Comparison of ENCODE assay signal across 20 cellular contexts in the genomic region with DNA sequence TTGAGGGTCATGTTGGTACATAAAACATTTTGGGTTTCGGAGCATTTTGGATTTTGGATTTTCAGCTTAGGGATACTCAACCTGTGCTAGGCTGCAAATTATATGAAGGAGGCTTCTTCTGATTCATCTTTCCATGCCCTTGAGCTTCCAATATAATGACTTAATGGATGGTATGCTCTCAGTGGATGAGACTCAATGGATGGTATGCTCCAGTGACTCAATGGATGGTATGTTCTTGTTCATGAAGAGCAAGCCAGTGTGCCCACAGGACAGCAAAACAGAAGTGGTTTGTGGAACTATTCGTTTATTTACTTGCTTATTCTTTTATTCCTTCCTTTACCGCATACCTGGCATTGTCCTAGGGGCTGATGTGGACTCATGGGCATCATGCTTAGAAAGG.
DNase-seq lines count a peak whose midpoint lies in the region; ATAC-seq, FAIRE-seq and TF ChIP-seq lines count a peak whose summit lies in the region.
"Had no signal": no experiment of that assay in that cellular context is flagged by ENCODE, and none has a peak within 500 bp of the region (broad histone marks: within the 10 kb centered on the region; RNA-seq: fewer than 3 reads in every experiment).

No MANE protein-coding gene starts in this region.

- no peak overlapping the region for H4K8ac ChIP-seq in IMR-90 (ENCODE audit: low read depth in 2 of 2, low read length in 2 of 2)
- H4K8ac ChIP-seq in mesenchymal stem cell (ENCODE audit: low read length) = peak overlapping the region; percentile 15

- H3K9me1 ChIP-seq in IMR-90 (ENCODE audit: insufficient read depth, low read length) = no peaks in the 10 kb centered on the region

- CTCF ChIA-PET in IMR-90 (lab: Yijun Ruan, JAX) = no interaction called here

- intact Hi-C loops in IMR-90 (cut with micrococcal nuclease) = no loop called here
- intact Hi-C loops in prostate gland (cut with DNase I) = no loop called here

- H4K91ac ChIP-seq in IMR-90 (ENCODE audit: insufficient read depth, low read depth, low read length) = no peak overlapping the region
- H4K91ac ChIP-seq in mesenchymal stem cell (ENCODE audit: low read length) = peak overlapping the region; percentile 45

- H3K4ac ChIP-seq in IMR-90 (ENCODE audit: low read depth, low read length) = no peak overlapping the region
- no peak overlapping the region for H3K4ac ChIP-seq in mesenchymal stem cell (ENCODE audit: low read depth in 1 of 2, low read length in 2 of 2)

- H3K9ac ChIP-seq in IMR-90 (ENCODE audit: low read depth, low read length) = no peak overlapping the region
- H3K9ac ChIP-seq in mesenchymal stem cell (ENCODE audit: low read length) = no peak overlapping the region
- H3K9ac ChIP-seq: BLaER1 had no signal

- H2BK5ac ChIP-seq in IMR-90 (ENCODE audit: low read depth, low read length, poor library complexity, severe bottlenecking) (no peak overlapping the region), mesenchymal stem cell (ENCODE audit: low read depth, low read length, poor library complexity, severe bottlenecking) (no peak overlapping the region)

- H3K36me3 ChIP-seq in IMR-90 (ENCODE audit: control insufficient read depth, insufficient read depth, low read length) = no peaks in the 10 kb centered on the region
- H3K36me3 ChIP-seq in bronchial epithelial cell (ENCODE audit: control insufficient read depth, insufficient read depth, low read length) = no peaks in the 10 kb centered on the region
- H3K36me3 ChIP-seq in mesenchymal stem cell (ENCODE audit: control insufficient read depth in 1 of 2, insufficient read depth in 2 of 2, low read depth in 1 of 2, low read length in 2 of 2) = no peaks in the 10 kb centered on the region
- H3K36me3 ChIP-seq in prostate gland = no peaks in the 10 kb centered on the region
- H3K36me3 ChIP-seq: BLaER1 had no signal

- no peak for FAIRE-seq in bronchial epithelial cell (lab: Jason Lieb, UNC)
- FAIRE-seq: A549, GM12891, GM19239, H1, HepG2 had no signal

- no peak for TF ChIP-seq RAD21 in IMR-90 (IDR thresholded peaks at IDR 0.05; ENCODE audit: low read length)

- 0 out of 2 replicates have a peak, but pooled peaks have one; percentile 16 for ATAC-seq in IMR-90 (ENCODE audit: low read depth)
- ATAC-seq in GM21737 (IDR thresholded peaks at IDR 0.05; ENCODE audit: unreplicated experiment) = no peak
- ATAC-seq: A549; CD8-positive, alpha-beta T cell; HepG2 had no signal

- no peak overlapping the region for H2AK5ac ChIP-seq in IMR-90 (ENCODE audit: low read depth, low read length)
- H2AK5ac ChIP-seq in mesenchymal stem cell (ENCODE audit: low read length, severe bottlenecking) = no peak overlapping the region

- no peak overlapping the region for H3K27ac ChIP-seq in IMR-90 (ENCODE audit: insufficient read depth, low read length)
- no peak overlapping the region for H3K27ac ChIP-seq in mesenchymal stem cell (ENCODE audit: low read length, poor library complexity, severe bottlenecking)
- no peak overlapping the region for H3K27ac ChIP-seq in prostate gland
- H3K27ac ChIP-seq: 22Rv1, A549, BLaER1 had no signal

- no peak overlapping the region for H3K56ac ChIP-seq in IMR-90 (ENCODE audit: extremely low read depth, insufficient read depth, low read length)

- in situ Hi-C loops in IMR-90 (cut with MboI; ENCODE audit: low sequenced_read_pairs) = no loop called here

- H3K27me3 ChIP-seq in IMR-90 (ENCODE audit: control insufficient read depth, insufficient read depth, low read length) (no peaks in the 10 kb centered on the region), bronchial epithelial cell (ENCODE audit: control insufficient read depth, insufficient read depth, low read length) (no peaks in the 10 kb centered on the region), mesenchymal stem cell (ENCODE audit: control insufficient read depth in 1 of 2, insufficient read depth in 1 of 2, low read length in 2 of 2) (no peaks in the 10 kb centered on the region), prostate gland (replicated peaks; ENCODE audit: insufficient read depth) (no peaks in the 10 kb centered on the region)
- H3K27me3 ChIP-seq: BLaER1 had no signal

- H2BK15ac ChIP-seq in IMR-90 (ENCODE audit: low read depth, low read length) (no peak overlapping the region), mesenchymal stem cell (ENCODE audit: low read depth, poor library complexity, severe bottlenecking) (no peak overlapping the region)

- H2BK20ac ChIP-seq in IMR-90 (ENCODE audit: low read depth, low read length) = no peak overlapping the region

- no peak overlapping the region for H4K5ac ChIP-seq in IMR-90 (ENCODE audit: low read depth, low read length)

- H3K23ac ChIP-seq in IMR-90 (ENCODE audit: low read depth, low read length) (no peak overlapping the region), mesenchymal stem cell (ENCODE audit: low read length in 2 of 2) (no peak overlapping the region)

- no CpG with 5 or more reads among the region's 3 CpGs for WGBS in IMR-90 (ENCODE audit: extremely low coverage in 2 of 2, insufficient read length in 1 of 2), 2 experiments
- 95% methylated on average over 2 of the region's 3 CpGs for WGBS in mesenchymal stem cell
- 96% methylated on average over 3 of the region's 3 CpGs for WGBS in prostate gland

- H3K4me3 ChIP-seq in AG10803 (ENCODE audit: low read length) (no peak overlapping the region), IMR-90 (ENCODE audit: insufficient read depth, low read depth, low read length) (no peak overlapping the region), bronchial epithelial cell (ENCODE audit: low read depth, low read length) (no peak overlapping the region), mesenchymal stem cell (ENCODE audit: insufficient read depth in 1 of 2, low read depth in 1 of 2, low read length in 2 of 2) (no peak overlapping the region), prostate gland (no peak overlapping the region)
- H3K4me3 ChIP-seq: A549, BLaER1 had no signal

- POLR2A ChIA-PET in IMR-90 (lab: Charles Lee; ENCODE audit: unreplicated experiment) = no interaction called here

- H3K4me1 ChIP-seq in IMR-90 (ENCODE audit: control insufficient read depth, insufficient read depth, low read length) (peaks cover 8% of the 10 kb centered on the region), mesenchymal stem cell (ENCODE audit: control insufficient read depth, insufficient read depth, low read depth, low read length) (peaks cover 5% of the 10 kb centered on the region), prostate gland (replicated peaks) (peaks cover 4% of the 10 kb centered on the region)
- H3K4me1 ChIP-seq: A549, BLaER1 had no signal

- H2AFZ ChIP-seq in IMR-90 (replicated peaks; ENCODE audit: low read length, poor library complexity) (no peak overlapping the region), mesenchymal stem cell (ENCODE audit: low read depth, low read length) (no peak overlapping the region)

- peaks cover 3% of the 10 kb centered on the region; the same call in 1 of the 2 replicates for H3K9me3 ChIP-seq in IMR-90 (ENCODE audit: control insufficient read depth, insufficient read depth, low read length)
- no peaks in the 10 kb centered on the region for H3K9me3 ChIP-seq in mesenchymal stem cell (ENCODE audit: control insufficient read depth, low read length)
- H3K9me3 ChIP-seq in prostate gland = no peaks in the 10 kb centered on the region
- H3K9me3 ChIP-seq: A549, BLaER1 had no signal

- no TSS peak for BruUV-seq in IMR-90 (replicated peaks; lab: Mats Ljungman, UMichigan)

- TF ChIP-seq CTCF in AG10803 (conservative IDR thresholded peaks at IDR 0.05; ENCODE audit: low read length) (no peak), IMR-90 (conservative IDR thresholded peaks at IDR 0.05; ENCODE audit: low read depth, low read length) (no peak), bronchial epithelial cell (IDR thresholded peaks at IDR 0.05; ENCODE audit: insufficient read depth, low read length, severe bottlenecking) (no peak), prostate gland (IDR thresholded peaks at IDR 0.05) (no peak)

- H3K18ac ChIP-seq in IMR-90 (ENCODE audit: low read depth, low read length) (no peak overlapping the region), mesenchymal stem cell (ENCODE audit: low read depth in 1 of 2, low read length in 2 of 2) (no peak overlapping the region)

- no peak overlapping the region for H2AK9ac ChIP-seq in IMR-90 (replicated peaks; ENCODE audit: low read depth, low read length, poor library complexity)

- H3K4me2 ChIP-seq in IMR-90 (ENCODE audit: low read depth, low read length) = no peak overlapping the region
- H3K4me2 ChIP-seq in mesenchymal stem cell (ENCODE audit: low read length, poor library complexity, severe bottlenecking) = no peak overlapping the region
- H3K4me2 ChIP-seq: A549, BLaER1 had no signal

- H4K20me1 ChIP-seq in IMR-90 (ENCODE audit: insufficient read depth, low read length) = no peaks in the 10 kb centered on the region
- H4K20me1 ChIP-seq: BLaER1 had no signal

- peak; percentile 30 for DNase-seq in AG10803 (ENCODE audit: low read depth)
- no peak for DNase-seq in IMR-90
- peak; percentile 15 for DNase-seq in bronchial epithelial cell (ENCODE audit: low read depth)
- DNase-seq in mesenchymal stem cell = no peak
- DNase-seq in prostate gland (ENCODE audit: low spot score) = no peak
- DNase-seq in NCI-H2227 treated with DMSO at 0.1 percent for 48 hours (lab: John Stamatoyannopoulos, UW) = no peak
- no peak for DNase-seq in iPS-NIHi7 (ENCODE audit: extremely low spot score)
- DNase-seq: Calu3; CD8-positive, alpha-beta T cell; DMS79 treated with DMSO at 0.1 percent for 48 hours; EL; H9 had no signal

- H3K79me1 ChIP-seq in IMR-90 (ENCODE audit: low read depth in 1 of 2, low read length in 2 of 2) (no peaks in the 10 kb centered on the region), mesenchymal stem cell (replicated peaks; ENCODE audit: low read length, poor library complexity, severe bottlenecking) (no peaks in the 10 kb centered on the region)

- no peak overlapping the region for H2BK12ac ChIP-seq in mesenchymal stem cell (ENCODE audit: low read length in 2 of 2)

- H3K14ac ChIP-seq in IMR-90 (replicated peaks; ENCODE audit: low read depth, low read length) = no peak overlapping the region
- no peak overlapping the region for H3K14ac ChIP-seq in mesenchymal stem cell (ENCODE audit: low read length in 2 of 2)

- dilution Hi-C loops in IMR-90 (cut with HindIII; ENCODE audit: low sequenced_read_pairs, unreplicated experiment) = no loop called here

- H2BK120ac ChIP-seq in IMR-90 (ENCODE audit: low read depth, low read length) (no peak overlapping the region), mesenchymal stem cell (ENCODE audit: low read depth, low read length) (no peak overlapping the region)

- no peak for TF ChIP-seq POLR2A in IMR-90 (IDR thresholded peaks at IDR 0.05; ENCODE audit: low read depth, low read length)
- no peak for TF ChIP-seq POLR2A in prostate gland (IDR thresholded peaks at IDR 0.05)

Comparison
In these comparisons a context has a peak if more than half of its experiments do, and no peak if none do; other contexts are left out.
1. DNase-seq: peak in AG10803 (single experiment) and bronchial epithelial cell (single experiment); none in IMR-90 (single experiment), mesenchymal stem cell (single experiment), prostate gland (single experiment), NCI-H2227 treated with DMSO at 0.1 percent for 48 hours (single experiment) and iPS-NIHi7 (single experiment).